Comparison of ENCODE assay signal across 8 cellular contexts in genomic region chr19:15555759-15556633, GRCh38. TPM values are rescaled to one million over a fixed set of nuclear protein-coding genes. Genes with fewer than 3 reads are reported as not detected.
DNase-seq lines count a peak whose midpoint lies in the region; ATAC-seq, FAIRE-seq and TF ChIP-seq lines count a peak whose summit lies in the region.

No MANE protein-coding gene starts in this region.

- no peaks in the 10 kb centered on the region; a peak in 1 of 5 replicates for H3K27me3 ChIP-seq in HepG2 (ENCODE audit: control insufficient read depth in 1 of 2, insufficient read depth in 2 of 2, low read length in 2 of 2)

- no peak for TF ChIP-seq POLR2A in HepG2 (IDR thresholded peaks at IDR 0.05; ENCODE audit: insufficient read depth in 1 of 2, low read depth in 2 of 2, low read length in 2 of 2)

- H3K36me3 Mint-ChIP-seq in activated CD4-positive, alpha-beta T cell treated with anti-CD3 and anti-CD28 coated beads, Interleukin-2, amount 10 ng/mL, durations not matched to agents 7 days and 5 days (ENCODE audit: low read depth) = no peaks in the 10 kb centered on the region
- no peaks in the 10 kb centered on the region for H3K36me3 Mint-ChIP-seq in dendritic cell treated with granulocyte-macrophage colony-stimulating factor and Interleukin-4, amounts not matched to agents 40 ng/mL and 50 ng/mL, for 4 days (ENCODE audit: low read depth)

- no peaks in the 10 kb centered on the region for H4K20me1 ChIP-seq in HepG2 (ENCODE audit: insufficient read depth, low read length)

- peak overlapping the region; percentile 87 for H3K27ac Mint-ChIP-seq in activated CD4-positive, alpha-beta T cell treated with anti-CD3 and anti-CD28 coated beads, Interleukin-2, amount 10 ng/mL, durations not matched to agents 7 days and 5 days
- H3K27ac Mint-ChIP-seq in dendritic cell treated with granulocyte-macrophage colony-stimulating factor and Interleukin-4, amounts not matched to agents 40 ng/mL and 50 ng/mL, for 4 days = peak overlapping the region; percentile 41

- no peaks in the 10 kb centered on the region for H3K9me3 ChIP-seq in HepG2 (ENCODE audit: low read length)

- no TSS peak for BruUV-seq in HepG2 (replicated peaks; lab: Mats Ljungman, UMichigan)

- H3K27ac ChIP-seq in HepG2 (ENCODE audit: extremely low read length, insufficient read depth, low read length) = no peak overlapping the region

- WGBS in HepG2 (ENCODE audit: low lambda C conversion rate) = 0% methylated on average over 22 of the region's 49 CpGs

- H3K4me1 ChIP-seq in HepG2 (ENCODE audit: insufficient read depth, low read length) = peaks cover 35% of the 10 kb centered on the region

- TF ChIP-seq CTCF in AG09309 (IDR thresholded peaks at IDR 0.05; ENCODE audit: control insufficient read depth, insufficient read depth, low read depth, low read length, missing control alignments) = peak; percentile 89
- peak; percentile 95 for TF ChIP-seq CTCF in HepG2 (CRISPR knock-in tag; IDR thresholded peaks at IDR 0.05)

- peak overlapping the region; percentile 32 for H3K9ac ChIP-seq in HepG2 (ENCODE audit: insufficient read depth, low read depth, low read length)

- no peaks in the 10 kb centered on the region for H3K27me3 Mint-ChIP-seq in activated CD4-positive, alpha-beta T cell treated with anti-CD3 and anti-CD28 coated beads, Interleukin-2, amount 10 ng/mL, durations not matched to agents 7 days and 5 days
- H3K27me3 Mint-ChIP-seq in dendritic cell treated with granulocyte-macrophage colony-stimulating factor and Interleukin-4, amounts not matched to agents 40 ng/mL and 50 ng/mL, for 4 days = peaks cover 45% of the 10 kb centered on the region

- no peaks in the 10 kb centered on the region for H3K9me3 Mint-ChIP-seq in activated CD4-positive, alpha-beta T cell treated with anti-CD3 and anti-CD28 coated beads, Interleukin-2, amount 10 ng/mL, durations not matched to agents 7 days and 5 days
- no peaks in the 10 kb centered on the region for H3K9me3 Mint-ChIP-seq in dendritic cell treated with granulocyte-macrophage colony-stimulating factor and Interleukin-4, amounts not matched to agents 40 ng/mL and 50 ng/mL, for 4 days

- in situ Hi-C loops in HepG2 (cut with HindIII; ENCODE audit: extremely low pct_ligation_motif_present, low pct_unique_long_range_greater_than_20kb) = loop anchor here (5.0 to 25.0 kb wide), 3 partner anchors 131 to 469 kb away; partner anchors contain the start of gene OR1I1

- FAIRE-seq in HepG2 (lab: Jason Lieb, UNC) = peak; percentile 95

- DNase-seq in AG09309 (ENCODE audit: low read depth) = peak; percentile 60
- peak; percentile 53 for DNase-seq in NCI-H748 treated with DMSO at 0.1 percent for 48 hours (lab: John Stamatoyannopoulos, UW)
- DNase-seq in activated CD4-positive, alpha-beta T cell treated with anti-CD3 and anti-CD28 coated beads, Interleukin-2, amount 10 ng/mL, durations not matched to agents 7 days and 5 days = peak; percentile 96
- DNase-seq in HepG2 (ENCODE audit: low spot score) = peak; percentile 89
- peak; percentile 99 for DNase-seq in stimulated activated CD4-positive, alpha-beta T cell treated with anti-CD3 and anti-CD28 coated beads, Interleukin-2, amount 100 ng/mL, for 48 hours

- no peaks in the 10 kb centered on the region for H3K36me3 ChIP-seq in HepG2 (replicated peaks in 1 of 2; ENCODE audit: control insufficient read depth in 1 of 2, insufficient read depth in 2 of 2, low read length in 2 of 2)

- peak overlapping the region; percentile 21 for H3K4me3 ChIP-seq in AG09309 (ENCODE audit: control insufficient read depth, low read depth, low read length)
- H3K4me3 ChIP-seq in HepG2 (replicated peaks in 1 of 3; ENCODE audit: insufficient read depth in 1 of 3, low read depth in 2 of 3, low read length in 3 of 3) = peak overlapping the region; percentile 20 to 65 (median 32); a peak in 5 of 6 replicates

- POLR2A ChIA-PET in activated CD4-positive, alpha-beta T cell treated with anti-CD3 and anti-CD28 coated beads, Interleukin-2, amount 10 ng/mL, durations not matched to agents 7 days and 5 days (lab: Charles Lee) = interaction anchor here (1.0 to 1.5 kb wide), 3 partner anchors 89 to 137 kb away, joined by 3 to 11 read pairs (median 3); partner anchors contain the start of gene AKAP8L
- POLR2A ChIA-PET in HepG2 (lab: Yijun Ruan, JAX) = interaction anchor here (1.0 to 2.0 kb wide), 3 partner anchors 137 to 376 kb away, joined by 4 to 18 read pairs (median 5); partner anchors contain the start of genes AKAP8 and AKAP8L

- CTCF ChIA-PET in activated CD4-positive, alpha-beta T cell treated with anti-CD3 and anti-CD28 coated beads, Interleukin-2, amount 10 ng/mL, durations not matched to agents 7 days and 5 days (lab: Charles Lee) = interaction anchor here (0.6 to 5.6 kb wide), 46 partner anchors 9 to 468 kb away, joined by 3 to 108 read pairs (median 5); partner anchors contain the start of genes AKAP8, AKAP8L, BRD4 and EPHX3
- CTCF ChIA-PET in HepG2 (lab: Yijun Ruan, JAX; ENCODE audit: low intra/inter-chr PET ratio, low total read pairs) = interaction anchor here (0.9 to 3.1 kb wide), 4 partner anchors 15 to 394 kb away, joined by 3 to 35 read pairs (median 10); partner anchors contain the start of gene AKAP8L

- intact Hi-C loops in dendritic cell treated with granulocyte-macrophage colony-stimulating factor and Interleukin-4, amounts not matched to agents 40 ng/mL and 50 ng/mL, for 4 days (cut with micrococcal nuclease) = loop anchor here (1.0 to 2.0 kb wide), 3 partner anchors 137 to 463 kb away; no protein-coding TSS in a partner anchor
- intact Hi-C loops in HepG2 (cut with micrococcal nuclease; ENCODE audit: unreplicated experiment) = loop anchor here (1.0 to 5.0 kb wide), 4 partner anchors 15 to 137 kb away; partner anchors contain the start of gene PGLYRP2

- H3K4me2 ChIP-seq in HepG2 (ENCODE audit: low read depth, low read length) = peak overlapping the region; percentile 86

- peaks cover 31% of the 10 kb centered on the region for H3K4me1 Mint-ChIP-seq in activated CD4-positive, alpha-beta T cell treated with anti-CD3 and anti-CD28 coated beads, Interleukin-2, amount 10 ng/mL, durations not matched to agents 7 days and 5 days
- H3K4me1 Mint-ChIP-seq in dendritic cell treated with granulocyte-macrophage colony-stimulating factor and Interleukin-4, amounts not matched to agents 40 ng/mL and 50 ng/mL, for 4 days (ENCODE audit: low read depth) = peaks cover 18% of the 10 kb centered on the region

- H3K79me2 ChIP-seq in HepG2 (ENCODE audit: insufficient read depth, low read length) = no peaks in the 10 kb centered on the region

- 0 out of 4 replicates have a peak, but pooled peaks of 1 of the 2 experiments have one; percentile 47 for TF ChIP-seq EP300 in HepG2 (IDR thresholded peaks at IDR 0.05; ENCODE audit: low read depth in 2 of 2, low read length in 2 of 2)
- no peak for TF ChIP-seq EP300 in HepG2 (CRISPR knock-in tag; IDR thresholded peaks at IDR 0.05; ENCODE audit: borderline replicate concordance)

- peak overlapping the region; percentile 71 for H3K4me3 Mint-ChIP-seq in activated CD4-positive, alpha-beta T cell treated with anti-CD3 and anti-CD28 coated beads, Interleukin-2, amount 10 ng/mL, durations not matched to agents 7 days and 5 days
- peak overlapping the region; percentile 75 for H3K4me3 Mint-ChIP-seq in dendritic cell treated with granulocyte-macrophage colony-stimulating factor and Interleukin-4, amounts not matched to agents 40 ng/mL and 50 ng/mL, for 4 days

- peak; percentile 95 for TF ChIP-seq RAD21 in HepG2 (CRISPR knock-in tag; IDR thresholded peaks at IDR 0.05)

- no peak overlapping the region for H2AFZ ChIP-seq in HepG2 (ENCODE audit: low read length)

- ATAC-seq in GM19023 (IDR thresholded peaks at IDR 0.05; ENCODE audit: unreplicated experiment) (peak; percentile 66), HG03520 (IDR thresholded peaks at IDR 0.05; ENCODE audit: unreplicated experiment) (peak; percentile 59), HepG2 (peak; percentile 91)

RNA-seq across cellular contexts. Expression of gene CYP4F22, which starts 47.7 kb away (rescaled TPM):
- total RNA-seq in activated CD4-positive, alpha-beta T cell treated with anti-CD3 and anti-CD28 coated beads, Interleukin-2, amount 10 ng/mL, durations not matched to agents 7 days and 5 days = under 1 TPM; 0.67 to 0.87 TPM
- total RNA-seq in HepG2 (2016; rRNA removed; fragmentation: Illumina TruSeq; extraction: Trizol) = not detected in 2 replicates
- total RNA-seq in HepG2 (2016; cell fraction: cytosol; rRNA removed; fragmentation: Illumina TruSeq; extraction: Trizol; ENCODE audit: low read depth) = not detected in 2 replicates
- not detected in 2 replicates for total RNA-seq in HepG2 (2016; cell fraction: insoluble cytoplasmic fraction; rRNA removed; fragmentation: Illumina TruSeq; extraction: Trizol)
- total RNA-seq in HepG2 (2016; cell fraction: membrane; rRNA removed; fragmentation: Illumina TruSeq; extraction: Trizol) = not detected in 2 replicates
- total RNA-seq in HepG2 (2016; cell fraction: nucleus; rRNA removed; fragmentation: Illumina TruSeq; extraction: Trizol) = not detected in 2 replicates
- polyA plus RNA-seq in HepG2 (2011; rRNA removed) = 0.05 and 0.09 TPM in 2 replicates
- polyA plus RNA-seq in HepG2 (2011; cell fraction: cytosol; rRNA removed) = 0.04 TPM in 1 of 2 replicates, not detected in the other
- 0.06 and 0.07 TPM in 2 replicates for polyA plus RNA-seq in HepG2 (2011; cell fraction: nucleus; rRNA removed)
- polyA plus RNA-seq in HepG2 (2012) = 0.08 and 0.13 TPM in 2 replicates
- polyA plus RNA-seq in HepG2 (2016; cell fraction: cytosol; fragmentation: Illumina TruSeq; extraction: Trizol; ENCODE audit: low read depth) = not detected in 2 replicates
- not detected in 2 replicates for polyA plus RNA-seq in HepG2 (2016; cell fraction: insoluble cytoplasmic fraction; fragmentation: Illumina TruSeq; extraction: Trizol; ENCODE audit: low read depth)
- polyA plus RNA-seq in HepG2 (2016; cell fraction: membrane; fragmentation: Illumina TruSeq; extraction: Trizol; ENCODE audit: low read depth) = not detected in 2 replicates
- not detected in 2 replicates for polyA plus RNA-seq in HepG2 (2016; cell fraction: nucleus; fragmentation: Illumina TruSeq; extraction: Trizol; ENCODE audit: insufficient read depth, low read depth)
- polyA minus RNA-seq in HepG2 (2011; rRNA and poly(A)+ RNA removed; ENCODE audit: low replicate concordance) = not detected in 2 replicates
- polyA minus RNA-seq in HepG2 (2011; cell fraction: cytosol; rRNA and poly(A)+ RNA removed) = not detected in 2 replicates
- not detected in 2 replicates for polyA minus RNA-seq in HepG2 (2011; cell fraction: nucleus; rRNA and poly(A)+ RNA removed)

RNA-seq across cellular contexts. Expression of gene CYP4F8, which starts 59.0 kb away (rescaled TPM):
- total RNA-seq in activated CD4-positive, alpha-beta T cell treated with anti-CD3 and anti-CD28 coated beads, Interleukin-2, amount 10 ng/mL, durations not matched to agents 7 days and 5 days = not detected
- not detected in 2 replicates for total RNA-seq in HepG2 (2016; rRNA removed; fragmentation: Illumina TruSeq; extraction: Trizol)
- not detected in 2 replicates for total RNA-seq in HepG2 (2016; cell fraction: cytosol; rRNA removed; fragmentation: Illumina TruSeq; extraction: Trizol; ENCODE audit: low read depth)
- not detected in 2 replicates for total RNA-seq in HepG2 (2016; cell fraction: insoluble cytoplasmic fraction; rRNA removed; fragmentation: Illumina TruSeq; extraction: Trizol)
- total RNA-seq in HepG2 (2016; cell fraction: membrane; rRNA removed; fragmentation: Illumina TruSeq; extraction: Trizol) = not detected in 2 replicates
- total RNA-seq in HepG2 (2016; cell fraction: nucleus; rRNA removed; fragmentation: Illumina TruSeq; extraction: Trizol) = not detected in 2 replicates
- not detected in 2 replicates for polyA plus RNA-seq in HepG2 (2011; rRNA removed)
- polyA plus RNA-seq in HepG2 (2011; cell fraction: cytosol; rRNA removed) = not detected in 2 replicates
- not detected in 2 replicates for polyA plus RNA-seq in HepG2 (2011; cell fraction: nucleus; rRNA removed)
- not detected in 2 replicates for polyA plus RNA-seq in HepG2 (2012)
- polyA plus RNA-seq in HepG2 (2016; cell fraction: cytosol; fragmentation: Illumina TruSeq; extraction: Trizol; ENCODE audit: low read depth) = not detected in 2 replicates
- not detected in 2 replicates for polyA plus RNA-seq in HepG2 (2016; cell fraction: insoluble cytoplasmic fraction; fragmentation: Illumina TruSeq; extraction: Trizol; ENCODE audit: low read depth)
- not detected in 2 replicates for polyA plus RNA-seq in HepG2 (2016; cell fraction: membrane; fragmentation: Illumina TruSeq; extraction: Trizol; ENCODE audit: low read depth)
- not detected in 2 replicates for polyA plus RNA-seq in HepG2 (2016; cell fraction: nucleus; fragmentation: Illumina TruSeq; extraction: Trizol; ENCODE audit: insufficient read depth, low read depth)
- not detected in 2 replicates for polyA minus RNA-seq in HepG2 (2011; rRNA and poly(A)+ RNA removed; ENCODE audit: low replicate concordance)
- not detected in 2 replicates for polyA minus RNA-seq in HepG2 (2011; cell fraction: cytosol; rRNA and poly(A)+ RNA removed)
- polyA minus RNA-seq in HepG2 (2011; cell fraction: nucleus; rRNA and poly(A)+ RNA removed) = not detected in 2 replicates
